8 cellular contexts compared by ENCODE assay signal in genomic region chrX:47193475-47194241, GRCh38. TPM values are rescaled to one million over a fixed set of nuclear protein-coding genes. Genes with fewer than 3 reads are reported as not detected.
DNase-seq lines count a peak whose midpoint lies in the region; ATAC-seq and TF ChIP-seq lines count a peak whose summit lies in the region.

TSS of gene UBA1 (plus strand) at chrX:47193829. CDS start at chrX:47198803, 4,974 bp downstream.

- H2AFZ ChIP-seq in DND-41 (ENCODE audit: low read depth, low read length), result peak within 1 kb of the TSS; percentile 74

- peaks cover 64% of the 10 kb centered on the region for H3K4me1 ChIP-seq in DND-41 (ENCODE audit: insufficient read depth, low read length)
- H3K4me1 ChIP-seq in esophagus muscularis mucosa, result peaks cover 50 to 71% (median 57%) of the 10 kb centered on the region in 4 donors

- no peaks in the 10 kb centered on the region for H3K9me3 ChIP-seq in DND-41 (ENCODE audit: insufficient read depth, low read length, severe bottlenecking)
- no peaks in the 10 kb centered on the region for H3K9me3 ChIP-seq in esophagus muscularis mucosa

- DNase-seq in DND-41 (peak; percentile 93), Kasumi-1 (lab: John Stamatoyannopoulos, UW) (peak; percentile 84 to 88), RKO (ENCODE audit: low spot score) (peak; percentile 97), activated T-helper 1 cell treated with Interleukin-2 at 50 U/mL for 16 hours (ENCODE audit: low read depth) (peak; percentile 94), esophagus muscularis mucosa (ENCODE audit: extremely low spot score) (peak; percentile 97), naive B cell (peak; percentile 97)

- peak; percentile 71 for ATAC-seq in DND-41 (ENCODE audit: insufficient read depth, low read depth)
- peak; percentile 83 for ATAC-seq in GM21825 (IDR thresholded peaks at IDR 0.05; ENCODE audit: unreplicated experiment)
- peak; percentile 78 to 82 for ATAC-seq in naive B cell (ENCODE audit: low read depth in 2 of 2)
- peak; percentile 91 for ATAC-seq in stimulated activated memory B cell treated with anti-CD40 and anti-IgM and Interleukin-4, amounts not matched to agents 10 μg/mL and 1 μg/mL and 100 μg/mL, for 72 hours

- under 1% methylated on average over 25 of the region's 52 CpGs for WGBS in esophagus muscularis mucosa

- peak within 1 kb of the TSS; percentile 71 to 87 for H3K4me3 ChIP-seq in DND-41 (ENCODE audit: low read depth in 1 of 2, low read length in 2 of 2)
- peak within 1 kb of the TSS; percentile 72 to 95 (median 80) for H3K4me3 ChIP-seq in esophagus muscularis mucosa

- H3K9ac ChIP-seq in DND-41 (ENCODE audit: low read depth, low read length), result peak within 1 kb of the TSS; percentile 93

- intact Hi-C loops in esophagus muscularis mucosa (cut with DNase I), result loop anchor here (2.0 to 10.0 kb wide), 3 partner anchors 191 to 831 kb away; no protein-coding TSS in a partner anchor

- peak within 1 kb of the TSS; percentile 89 for H3K4me2 ChIP-seq in DND-41 (ENCODE audit: insufficient read depth, low read length)

- H3K36me3 Mint-ChIP-seq in naive B cell, result peaks cover 0 to 4% of the 10 kb centered on the region in 2 donors
- H3K36me3 Mint-ChIP-seq in stimulated activated memory B cell treated with anti-CD40 and anti-IgM and Interleukin-4, amounts not matched to agents 10 μg/mL and 1 μg/mL and 100 μg/mL, for 72 hours, result peaks cover 11% of the 10 kb centered on the region

- peak within 1 kb of the TSS; percentile 90 for H3K27ac ChIP-seq in DND-41 (ENCODE audit: low read length)
- H3K27ac ChIP-seq in esophagus muscularis mucosa (replicated peaks in 1 of 4), result peak within 1 kb of the TSS; percentile 92 to 97 (median 96)

- H3K27me3 ChIP-seq in DND-41 (ENCODE audit: insufficient read depth, low read length, poor library complexity) (no peaks in the 10 kb centered on the region), esophagus muscularis mucosa (no peaks in the 10 kb centered on the region)

- peak within 1 kb of the TSS; percentile 90 to 100 (median 98) for H3K4me3 Mint-ChIP-seq in naive B cell
- peak within 1 kb of the TSS; percentile 97 for H3K4me3 Mint-ChIP-seq in stimulated activated memory B cell treated with anti-CD40 and anti-IgM and Interleukin-4, amounts not matched to agents 10 μg/mL and 1 μg/mL and 100 μg/mL, for 72 hours

- peak; percentile 45 for TF ChIP-seq POLR2A in esophagus muscularis mucosa (IDR thresholded peaks at IDR 0.05; ENCODE audit: low read depth)

- H3K27me3 Mint-ChIP-seq in naive B cell, result no peaks in the 10 kb centered on the region
- no peaks in the 10 kb centered on the region for H3K27me3 Mint-ChIP-seq in stimulated activated memory B cell treated with anti-CD40 and anti-IgM and Interleukin-4, amounts not matched to agents 10 μg/mL and 1 μg/mL and 100 μg/mL, for 72 hours

- no peaks in the 10 kb centered on the region for H3K9me3 Mint-ChIP-seq in naive B cell
- H3K9me3 Mint-ChIP-seq in stimulated activated memory B cell treated with anti-CD40 and anti-IgM and Interleukin-4, amounts not matched to agents 10 μg/mL and 1 μg/mL and 100 μg/mL, for 72 hours, result no peaks in the 10 kb centered on the region

- no peak for TF ChIP-seq EP300 in esophagus muscularis mucosa (IDR thresholded peaks at IDR 0.05)

- H3K4me1 Mint-ChIP-seq in naive B cell, result peaks cover 53 to 79% (median 55%) of the 10 kb centered on the region in 3 donors
- peaks cover 56% of the 10 kb centered on the region for H3K4me1 Mint-ChIP-seq in stimulated activated memory B cell treated with anti-CD40 and anti-IgM and Interleukin-4, amounts not matched to agents 10 μg/mL and 1 μg/mL and 100 μg/mL, for 72 hours

- peaks cover 67% of the 10 kb centered on the region for H3K79me2 ChIP-seq in DND-41 (ENCODE audit: insufficient read depth, low read length)

- peaks cover 31% of the 10 kb centered on the region for H4K20me1 ChIP-seq in DND-41 (ENCODE audit: insufficient read depth, low read length)

- TF ChIP-seq CTCF in DND-41 (IDR thresholded peaks at IDR 0.05; ENCODE audit: borderline replicate concordance, extremely low read depth, low read length, poor library complexity, severe bottlenecking) (peak; percentile 84), esophagus muscularis mucosa (IDR thresholded peaks at IDR 0.05) (peak; percentile 59 to 95 (median 93))

- peak within 1 kb of the TSS; percentile 99 to 100 (median 100) for H3K27ac Mint-ChIP-seq in naive B cell
- H3K27ac Mint-ChIP-seq in stimulated activated memory B cell treated with anti-CD40 and anti-IgM and Interleukin-4, amounts not matched to agents 10 μg/mL and 1 μg/mL and 100 μg/mL, for 72 hours, result peak within 1 kb of the TSS; percentile 96

- H3K36me3 ChIP-seq in DND-41 (ENCODE audit: insufficient read depth, low read length) (peaks cover 33% of the 10 kb centered on the region), esophagus muscularis mucosa (peaks cover 0 to 10% (median 3%) of the 10 kb centered on the region in 4 donors)

RNA-seq across cellular contexts. Expression of gene UBA1, which starts in this region (rescaled TPM):
- total RNA-seq in esophagus muscularis mucosa, result 100 to 1,000 TPM; 125 to 218 (median 147) TPM
- 100 to 1,000 TPM; 151 to 190 (median 174) TPM for polyA plus RNA-seq in naive B cell (ENCODE audit: low read depth in 6 of 6)

Comparison
In these comparisons a context has a peak if more than half of its experiments do, and no peak if none do; other contexts are left out.
1. Peak in every context shown above with its lines: DNase-seq, ATAC-seq, H3K4me3 ChIP-seq and H3K27ac ChIP-seq.